In the genomic region with DNA sequence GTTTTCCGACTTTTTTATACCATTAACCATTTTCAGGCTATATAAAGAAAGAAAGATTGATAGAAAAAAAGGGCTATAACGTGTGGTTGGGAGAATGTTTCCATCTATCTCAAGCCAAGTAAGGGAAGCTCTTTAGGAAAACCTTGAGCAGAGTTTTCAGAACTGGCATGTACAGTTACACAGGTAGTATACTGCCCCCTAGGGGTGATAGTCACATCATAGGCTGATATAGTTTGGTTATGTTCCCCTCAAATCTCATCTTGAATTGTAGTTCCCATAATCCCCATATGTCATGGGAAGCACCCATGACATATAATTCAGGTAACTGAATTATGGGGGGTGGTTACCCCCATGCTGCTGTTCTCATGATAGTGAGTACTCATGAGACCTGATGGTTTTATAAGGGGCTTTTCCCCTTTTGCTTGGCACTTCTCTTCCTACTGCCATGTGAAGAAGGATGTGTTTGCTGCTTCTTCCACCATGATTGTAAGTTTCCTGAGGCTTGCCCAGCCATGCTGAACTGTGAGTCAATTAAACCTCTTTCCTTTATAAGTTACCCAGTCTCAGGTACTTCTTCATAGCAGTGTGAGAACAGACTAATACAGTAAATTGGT, we compare ENCODE assay signal across 8 cellular contexts.
A peak's percentile ranks its signal among the peaks of the same experiment; 100 is the strongest.
DNase-seq lines count a peak whose midpoint lies in the region; ATAC-seq and TF ChIP-seq lines count a peak whose summit lies in the region.

No MANE protein-coding gene starts in this region.

- H3K4me1 ChIP-seq in breast epithelium (no peaks in the 10 kb centered on the region), hepatocyte (ENCODE audit: insufficient read depth) (no peaks in the 10 kb centered on the region), transverse colon (no peaks in the 10 kb centered on the region)

- no peak overlapping the region for H3K4me3 Mint-ChIP-seq in MCF 10A (ENCODE audit: unreplicated experiment)

- ATAC-seq in GM19468 (IDR thresholded peaks at IDR 0.05; ENCODE audit: extremely low read depth, unreplicated experiment) (peak; percentile 50), HG03521 (IDR thresholded peaks at IDR 0.05; ENCODE audit: unreplicated experiment) (peak; percentile 78), HG03175 (IDR thresholded peaks at IDR 0.05; ENCODE audit: unreplicated experiment) (no peak)

- peak; percentile 55 for DNase-seq in MCF 10A (ENCODE audit: unreplicated experiment)
- no peak for DNase-seq in breast epithelium (ENCODE audit: low spot score in 2 of 2)
- peak; percentile 3 to 19 for DNase-seq in SW 1271 (lab: John Stamatoyannopoulos, UW)
- DNase-seq in hepatocyte (ENCODE audit: low spot score) = peak; percentile 80
- no peak for DNase-seq in transverse colon

- no peaks in the 10 kb centered on the region for H3K27me3 Mint-ChIP-seq in MCF 10A (ENCODE audit: insufficient read depth, unreplicated experiment)

- H3K9me3 ChIP-seq in breast epithelium (no peaks in the 10 kb centered on the region), hepatocyte (ENCODE audit: low read depth) (no peaks in the 10 kb centered on the region), transverse colon (no peaks in the 10 kb centered on the region)

- H3K27ac ChIP-seq in breast epithelium = no peak overlapping the region
- no peak overlapping the region for H3K27ac ChIP-seq in hepatocyte
- no peak overlapping the region for H3K27ac ChIP-seq in transverse colon

- 35% methylated on average over 2 of the region's 2 CpGs for WGBS in hepatocyte (ENCODE audit: low lambda C conversion rate, missing lambda C conversion rate)
- 29% methylated on average over 2 of the region's 2 CpGs for WGBS in transverse colon (ENCODE audit: low coverage in 1 of 2), 2 donors

- TF ChIP-seq CTCF in MCF 10A (IDR thresholded peaks at IDR 0.05; ENCODE audit: unreplicated experiment) = peak; percentile 57
- TF ChIP-seq CTCF in breast epithelium (IDR thresholded peaks at IDR 0.05) = no peak
- peak; percentile 54 for TF ChIP-seq CTCF in hepatocyte (IDR thresholded peaks at IDR 0.05; ENCODE audit: poor library complexity)
- peak; percentile 46 to 57 (median 49) for TF ChIP-seq CTCF in transverse colon (IDR thresholded peaks at IDR 0.05)

- H3K4me2 ChIP-seq in hepatocyte = no peak overlapping the region

- CTCF ChIA-PET in MCF 10A (lab: Yijun Ruan, JAX) = interaction anchor here (0.6 to 3.0 kb wide), 12 partner anchors 8 to 1064 kb away, joined by 3 to 20 read pairs (median 4); no protein-coding TSS in a partner anchor

- H3K4me3 ChIP-seq in breast epithelium = no peak overlapping the region
- H3K4me3 ChIP-seq in hepatocyte = no peak overlapping the region
- no peak overlapping the region for H3K4me3 ChIP-seq in transverse colon

- POLR2A ChIA-PET in MCF 10A (lab: Yijun Ruan, JAX) = no interaction called here

- H3K36me3 ChIP-seq in breast epithelium (no peaks in the 10 kb centered on the region), hepatocyte (replicated peaks; ENCODE audit: insufficient read depth, low read depth) (no peaks in the 10 kb centered on the region), transverse colon (no peaks in the 10 kb centered on the region)

- intact Hi-C loops in MCF 10A (cut with micrococcal nuclease) (no loop called here), breast epithelium (cut with DNase I; ENCODE audit: low total_unique reads) (no loop called here), transverse colon (cut with DNase I; ENCODE audit: low total_unique reads) (no loop called here)

- H3K27ac Mint-ChIP-seq in MCF 10A (ENCODE audit: low read depth, unreplicated experiment) = no peak overlapping the region

- BruUV-seq in MCF 10A (replicated peaks; lab: Mats Ljungman, UMichigan) = no TSS peak

- no peaks in the 10 kb centered on the region for H3K79me2 ChIP-seq in hepatocyte

- H3K36me3 Mint-ChIP-seq in MCF 10A (ENCODE audit: insufficient read depth, unreplicated experiment) = no peaks in the 10 kb centered on the region

- H4K20me1 ChIP-seq in hepatocyte (ENCODE audit: insufficient read depth, poor library complexity, severe bottlenecking) = no peaks in the 10 kb centered on the region

- no peaks in the 10 kb centered on the region for H3K4me1 Mint-ChIP-seq in MCF 10A (ENCODE audit: insufficient read depth, unreplicated experiment)

- in situ Hi-C loops in transverse colon (cut with MboI; ENCODE audit: low pct_ligation_motif_present in 1 of 4, low pct_unique_long_range_greater_than_20kb in 1 of 4, low sequenced_read_pairs in 3 of 4) = no loop called here

- H3K9me2 ChIP-seq in hepatocyte (replicated peaks; ENCODE audit: insufficient read depth) = no peaks in the 10 kb centered on the region

- TF ChIP-seq POLR2A in breast epithelium (IDR thresholded peaks at IDR 0.05) (no peak), transverse colon (IDR thresholded peaks at IDR 0.05) (no peak)

- H3K9me3 Mint-ChIP-seq in MCF 10A (ENCODE audit: unreplicated experiment) = no peaks in the 10 kb centered on the region

- H3K27me3 ChIP-seq in breast epithelium (no peaks in the 10 kb centered on the region), hepatocyte (no peaks in the 10 kb centered on the region), transverse colon (no peaks in the 10 kb centered on the region)

- no peak for TF ChIP-seq EP300 in transverse colon (IDR thresholded peaks at IDR 0.05; ENCODE audit: low read depth)

- H2AFZ ChIP-seq in hepatocyte = no peak overlapping the region

Comparison
In these comparisons a context has a peak if more than half of its experiments do, and no peak if none do; other contexts are left out.
1. DNase-seq: peak in MCF 10A (single experiment), SW 1271 (2 of 2) and hepatocyte (single experiment); none in breast epithelium (0 of 2) and transverse colon (single experiment).
2. CTCF ChIP-seq: peak in MCF 10A (single experiment), hepatocyte (single experiment) and transverse colon (5 of 5); none in breast epithelium (0 of 3).